In genomic region chr12:120012067-120012621, GRCh38 we compare ENCODE assay signal across 8 cellular contexts. TPM values are rescaled to one million over a fixed set of nuclear protein-coding genes. Genes with fewer than 3 reads are reported as not detected.
DNase-seq lines count a peak whose midpoint lies in the region; ATAC-seq and TF ChIP-seq lines count a peak whose summit lies in the region.

No MANE protein-coding gene starts in this region.

- H3K27me3 Mint-ChIP-seq in T-helper 17 cell: no peaks in the 10 kb centered on the region
- H3K27me3 Mint-ChIP-seq in brain: peaks cover 3% of the 10 kb centered on the region

- H3K4me1 Mint-ChIP-seq in T-helper 17 cell: peaks cover 55% of the 10 kb centered on the region
- peaks cover 22% of the 10 kb centered on the region for H3K4me1 Mint-ChIP-seq in brain

- H3K9me3 ChIP-seq in T-helper 17 cell (ENCODE audit: control insufficient read depth, low read length, poor library complexity, severe bottlenecking): no peaks in the 10 kb centered on the region

- H3K4me3 Mint-ChIP-seq in T-helper 17 cell (peak overlapping the region; percentile 87), brain (peak overlapping the region in 3 of 5 experiments; percentile 12 to 49 (median 44))

- peak in 2 of 3 experiments; percentile 8 to 67 for DNase-seq in NCI-H1417 (lab: John Stamatoyannopoulos, UW)
- no peak for DNase-seq in NCI-H1417 treated with DMSO at 0.1 percent for 48 hours (lab: John Stamatoyannopoulos, UW)
- DNase-seq in T-helper 17 cell: peak; percentile 51 to 71 (median 61)
- DNase-seq in stimulated activated CD4-positive, alpha-beta T cell treated with anti-CD3 and anti-CD28 coated beads, Interleukin-15, amount 100 ng/mL, for 48 hours (ENCODE audit: low read depth in 2 of 2): peak; percentile 71 to 83
- no peak for DNase-seq in cerebellar nuclear complex (lab: John Stamatoyannopoulos, UW)
- DNase-seq in NOMO-1 (lab: John Stamatoyannopoulos, UW; ENCODE audit: unreplicated experiment in 2 of 2): no peak

- H3K27ac Mint-ChIP-seq in T-helper 17 cell (peak overlapping the region; percentile 99), brain (peak overlapping the region in 3 of 5 experiments; percentile 31 to 95 (median 87))

- no peak for TF ChIP-seq CTCF in brain (conservative IDR thresholded peaks at IDR 0.05)

- no peaks in the 10 kb centered on the region for H3K9me3 Mint-ChIP-seq in brain

- peak; percentile 82 for ATAC-seq in HG03045 (IDR thresholded peaks at IDR 0.05; ENCODE audit: unreplicated experiment)
- peak; percentile 73 for ATAC-seq in T-helper 17 cell

- no peaks in the 10 kb centered on the region for H3K36me3 Mint-ChIP-seq in T-helper 17 cell (ENCODE audit: low read depth)
- peaks cover 17% of the 10 kb centered on the region for H3K36me3 Mint-ChIP-seq in brain

RNA-seq across cellular contexts. Expression of gene BICDL1, which starts 23.1 kb away (rescaled TPM):
- total RNA-seq in T-helper 17 cell: 100 to 1,000 TPM; 135 to 146 TPM
- polyA plus RNA-seq in brain (ENCODE audit: insufficient read depth, low read depth, low replicate concordance): 22.9 TPM

Comparison
In these comparisons a context has a peak if more than half of its experiments do, and no peak if none do; other contexts are left out.
1. DNase-seq: peak in NCI-H1417 (2 of 3), T-helper 17 cell (3 of 3) and stimulated activated CD4-positive, alpha-beta T cell treated with anti-CD3 and anti-CD28 coated beads, Interleukin-15, amount 100 ng/mL, for 48 hours (2 of 2); none in NCI-H1417 treated with DMSO at 0.1 percent for 48 hours (single experiment), cerebellar nuclear complex (0 of 2) and NOMO-1 (0 of 2).